22 cellular contexts compared by ENCODE assay signal in the genomic region with DNA sequence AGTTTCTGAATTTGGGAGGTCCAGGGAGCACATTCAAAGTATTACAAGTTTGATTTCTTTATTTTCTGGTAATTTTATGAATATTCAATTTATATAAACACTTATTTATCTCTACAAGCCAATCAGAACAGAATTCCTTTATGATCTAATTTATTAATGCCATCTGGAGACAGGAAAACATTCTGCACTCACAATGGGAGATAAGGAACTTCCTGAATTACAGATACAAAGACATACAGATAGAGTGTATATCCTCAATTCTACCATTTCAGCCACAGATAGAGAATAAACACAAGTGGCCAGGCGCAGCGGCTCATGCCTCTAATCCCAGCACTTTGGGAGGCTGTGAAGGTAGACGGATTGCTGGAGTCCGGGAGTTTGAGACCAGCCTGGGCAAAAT.
"Had no signal": no experiment of that assay in that cellular context is flagged by ENCODE, and none has a peak within 500 bp of the region (broad histone marks: within the 10 kb centered on the region; RNA-seq: fewer than 3 reads in every experiment).

No MANE protein-coding gene starts in this region.

- ATAC-seq: foreskin keratinocyte; gastroesophageal sphincter; heart left ventricle; left cardiac atrium; lower lobe of right lung; naive thymus-derived CD8-positive, alpha-beta T cell; pancreas; right lobe of liver; stimulated activated naive B cell treated with anti-CD40 and anti-IgM and Interleukin-4, amounts not matched to agents 10 μg/mL and 1 μg/mL and 100 μg/mL, for 72 hours had no signal

- H3K4me3 Mint-ChIP-seq: endodermal cell; naive thymus-derived CD8-positive, alpha-beta T cell; stimulated activated naive B cell treated with anti-CD40 and anti-IgM and Interleukin-4, amounts not matched to agents 10 μg/mL and 1 μg/mL and 100 μg/mL, for 72 hours; stimulated activated naive CD8-positive, alpha-beta T cell treated with anti-CD3 and anti-CD28 coated beads, Interleukin-15, Interleukin-2, amounts not matched to agents 100 ng/mL and 50 ng/mL, for 24 hours had no signal

- H3K9me3 ChIP-seq: esophagus muscularis mucosa, lower lobe of right lung, neutrophil, pancreas, right lobe of liver, thoracic aorta, upper lobe of left lung had no signal

- H3K27ac Mint-ChIP-seq: endodermal cell; naive thymus-derived CD8-positive, alpha-beta T cell; stimulated activated naive B cell treated with anti-CD40 and anti-IgM and Interleukin-4, amounts not matched to agents 10 μg/mL and 1 μg/mL and 100 μg/mL, for 72 hours; stimulated activated naive CD8-positive, alpha-beta T cell treated with anti-CD3 and anti-CD28 coated beads, Interleukin-15, Interleukin-2, amounts not matched to agents 100 ng/mL and 50 ng/mL, for 24 hours had no signal

- DNase-seq: effector CD8-positive, alpha-beta T cell; endodermal cell; heart left ventricle; hippocampal formation; left cardiac atrium; left ventricle myocardium inferior; lower lobe of right lung; naive thymus-derived CD8-positive, alpha-beta T cell; pancreas; right lobe of liver; small intestine; stimulated activated CD4-positive, alpha-beta T cell treated with anti-CD3 and anti-CD28 coated beads, Interleukin-15, amount 100 ng/mL, for 24 hours; stimulated activated CD4-positive, alpha-beta T cell treated with anti-CD3 and anti-CD28 coated beads, Interleukin-2, amount 100 ng/mL, for 48 hours; stimulated activated naive B cell treated with anti-CD40 and anti-IgM and Interleukin-4, amounts not matched to agents 10 μg/mL and 1 μg/mL and 100 μg/mL, for 72 hours; upper lobe of left lung had no signal

- H3K4me1 Mint-ChIP-seq: endodermal cell; naive thymus-derived CD8-positive, alpha-beta T cell; stimulated activated naive B cell treated with anti-CD40 and anti-IgM and Interleukin-4, amounts not matched to agents 10 μg/mL and 1 μg/mL and 100 μg/mL, for 72 hours had no signal

- H3K4me3 ChIP-seq: esophagus muscularis mucosa, gastroesophageal sphincter, heart left ventricle, left ventricle myocardium inferior, lower lobe of right lung, pancreas, right lobe of liver, thoracic aorta, tibial nerve, upper lobe of left lung had no signal

- H3K4me1 ChIP-seq: esophagus muscularis mucosa, foreskin keratinocyte, gastroesophageal sphincter, heart left ventricle, left ventricle myocardium inferior, lower lobe of right lung, tibial nerve, upper lobe of left lung had no signal

- H3K27ac ChIP-seq: esophagus muscularis mucosa, foreskin keratinocyte, gastroesophageal sphincter, heart left ventricle, left ventricle myocardium inferior, lower lobe of right lung, neutrophil, pancreas, right lobe of liver, thoracic aorta, tibial nerve, upper lobe of left lung had no signal

- H3K27me3 ChIP-seq: esophagus muscularis mucosa, foreskin keratinocyte, gastroesophageal sphincter, heart left ventricle, neutrophil, pancreas, right lobe of liver, tibial nerve, upper lobe of left lung had no signal

- H3K36me3 ChIP-seq: esophagus muscularis mucosa, gastroesophageal sphincter, heart left ventricle, left ventricle myocardium inferior, lower lobe of right lung, neutrophil, pancreas, right lobe of liver, thoracic aorta, upper lobe of left lung had no signal
